In the genomic region with DNA sequence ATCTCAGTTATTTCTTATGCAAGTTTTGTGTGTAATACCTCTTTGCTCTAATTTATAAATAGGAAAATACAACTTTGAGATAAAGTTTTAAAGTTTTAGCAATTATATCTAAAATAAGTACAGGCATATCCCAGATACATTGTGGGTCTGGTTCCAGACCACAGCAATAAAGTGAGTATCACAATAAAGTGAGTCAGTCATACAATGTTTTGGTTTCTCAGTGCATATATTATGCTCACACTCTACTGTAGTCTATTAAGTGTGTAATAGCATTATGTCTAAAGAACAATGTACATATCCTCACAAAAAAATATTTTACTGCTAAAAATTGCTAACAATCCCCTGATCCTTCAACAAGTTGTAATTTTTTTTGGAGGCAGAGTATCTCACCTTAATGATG, we compare ENCODE assay signal across 1 cellular context.
TF ChIP-seq lines count a peak whose summit lies in the region.

No MANE protein-coding gene starts in this region.

TF ChIP-seq in SK-N-SH treated with all-trans-retinoic acid at 6 μM for 48 hours, 23 proteins besides CTCF, POLR2A, EP300 and RAD21 (continued from another document):
- TF ChIP-seq, protein P1, sequence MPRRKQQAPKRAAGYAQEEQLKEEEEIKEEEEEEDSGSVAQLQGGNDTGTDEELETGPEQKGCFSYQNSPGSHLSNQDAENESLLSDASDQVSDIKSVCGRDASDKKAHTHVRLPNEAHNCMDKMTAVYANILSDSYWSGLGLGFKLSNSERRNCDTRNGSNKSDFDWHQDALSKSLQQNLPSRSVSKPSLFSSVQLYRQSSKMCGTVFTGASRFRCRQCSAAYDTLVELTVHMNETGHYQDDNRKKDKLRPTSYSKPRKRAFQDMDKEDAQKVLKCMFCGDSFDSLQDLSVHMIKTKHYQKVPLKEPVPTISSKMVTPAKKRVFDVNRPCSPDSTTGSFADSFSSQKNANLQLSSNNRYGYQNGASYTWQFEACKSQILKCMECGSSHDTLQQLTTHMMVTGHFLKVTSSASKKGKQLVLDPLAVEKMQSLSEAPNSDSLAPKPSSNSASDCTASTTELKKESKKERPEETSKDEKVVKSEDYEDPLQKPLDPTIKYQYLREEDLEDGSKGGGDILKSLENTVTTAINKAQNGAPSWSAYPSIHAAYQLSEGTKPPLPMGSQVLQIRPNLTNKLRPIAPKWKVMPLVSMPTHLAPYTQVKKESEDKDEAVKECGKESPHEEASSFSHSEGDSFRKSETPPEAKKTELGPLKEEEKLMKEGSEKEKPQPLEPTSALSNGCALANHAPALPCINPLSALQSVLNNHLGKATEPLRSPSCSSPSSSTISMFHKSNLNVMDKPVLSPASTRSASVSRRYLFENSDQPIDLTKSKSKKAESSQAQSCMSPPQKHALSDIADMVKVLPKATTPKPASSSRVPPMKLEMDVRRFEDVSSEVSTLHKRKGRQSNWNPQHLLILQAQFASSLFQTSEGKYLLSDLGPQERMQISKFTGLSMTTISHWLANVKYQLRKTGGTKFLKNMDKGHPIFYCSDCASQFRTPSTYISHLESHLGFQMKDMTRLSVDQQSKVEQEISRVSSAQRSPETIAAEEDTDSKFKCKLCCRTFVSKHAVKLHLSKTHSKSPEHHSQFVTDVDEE (CRISPR knock-in tag; IDR thresholded peaks at IDR 0.05): no peak
- no peak for TF ChIP-seq ZFP3 (CRISPR knock-in tag; IDR thresholded peaks at IDR 0.05)
- TF ChIP-seq ZFP30 (CRISPR knock-in tag; IDR thresholded peaks at IDR 0.05): no peak
- no peak for TF ChIP-seq BACH2 (CRISPR knock-in tag; IDR thresholded peaks at IDR 0.05; ENCODE audit: borderline replicate concordance)
